ENCODE assay signal across 15 cellular contexts in the genomic region with DNA sequence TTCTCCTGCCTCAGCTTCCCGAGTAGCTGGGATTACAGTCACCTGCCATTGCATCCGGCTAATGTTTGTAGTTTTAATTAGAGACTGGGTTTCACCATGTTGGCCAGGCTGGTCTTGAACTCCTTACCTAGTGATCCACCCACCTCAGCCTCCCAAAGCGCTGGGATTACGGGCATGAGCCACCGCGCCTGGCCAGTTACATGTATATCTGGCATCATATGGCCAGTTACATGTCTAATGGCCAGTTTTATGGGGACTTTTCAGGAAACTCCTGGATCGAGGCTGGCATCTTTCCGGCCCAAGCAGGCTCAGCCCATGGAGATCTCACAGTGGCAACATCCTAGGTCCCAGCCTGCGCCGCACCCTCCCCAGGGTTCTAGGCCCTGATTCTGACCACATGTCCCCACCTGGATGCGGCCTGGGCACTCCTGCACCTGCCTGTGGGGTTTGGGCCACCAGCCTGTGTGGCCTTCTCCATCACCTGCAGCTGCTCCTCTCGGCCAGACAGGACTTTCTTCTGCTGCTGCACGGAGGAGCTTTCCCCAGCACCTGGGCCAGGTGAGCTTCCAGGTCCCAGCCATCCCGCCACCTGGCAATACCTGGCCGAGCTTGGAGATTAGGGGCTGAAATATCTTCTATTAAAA. TPM values are rescaled to one million over a fixed set of nuclear protein-coding genes. Genes with fewer than 3 reads are reported as not detected.
DNase-seq lines count a peak whose midpoint lies in the region; ATAC-seq and TF ChIP-seq lines count a peak whose summit lies in the region.
"Had no signal": no experiment of that assay in that cellular context is flagged by ENCODE, and none has a peak within 500 bp of the region (broad histone marks: within the 10 kb centered on the region; RNA-seq: fewer than 3 reads in every experiment).

No MANE protein-coding gene starts in this region.

- peak overlapping the region; percentile 93 for H3K4me2 ChIP-seq in hepatocyte

- H3K9me3 ChIP-seq in right atrium auricular region (no peaks in the 10 kb centered on the region), T-helper 17 cell (ENCODE audit: control insufficient read depth, low read length, poor library complexity, severe bottlenecking) (no peaks in the 10 kb centered on the region), hepatocyte (ENCODE audit: low read depth) (no peaks in the 10 kb centered on the region)
- H3K9me3 ChIP-seq: gastroesophageal sphincter, MG63, prostate gland had no signal

- H3K36me3 ChIP-seq in right atrium auricular region (peaks cover 4% of the 10 kb centered on the region), hepatocyte (replicated peaks; ENCODE audit: insufficient read depth, low read depth) (no peaks in the 10 kb centered on the region)
- H3K36me3 ChIP-seq: prostate gland had no signal

- peaks cover 2% of the 10 kb centered on the region for H3K4me1 Mint-ChIP-seq in T-helper 17 cell

- ATAC-seq in Right ventricle myocardium inferior = no peak
- ATAC-seq in T-helper 17 cell = no peak
- ATAC-seq in HG02678 (IDR thresholded peaks at IDR 0.05; ENCODE audit: unreplicated experiment) = no peak
- no peak for ATAC-seq in GM21825 (IDR thresholded peaks at IDR 0.05; ENCODE audit: unreplicated experiment)
- ATAC-seq in GM21529 (IDR thresholded peaks at IDR 0.05; ENCODE audit: unreplicated experiment) = no peak

- no peaks in the 10 kb centered on the region for H4K20me1 ChIP-seq in hepatocyte (ENCODE audit: insufficient read depth, poor library complexity, severe bottlenecking)

- peaks cover 13% of the 10 kb centered on the region for H3K79me2 ChIP-seq in hepatocyte

- H3K4me1 ChIP-seq in right atrium auricular region = peaks cover 0 to 13% of the 10 kb centered on the region in 2 donors
- H3K4me1 ChIP-seq in hepatocyte (ENCODE audit: insufficient read depth) = peaks cover 11% of the 10 kb centered on the region
- H3K4me1 ChIP-seq: prostate gland had no signal

- no peaks in the 10 kb centered on the region for H3K9me2 ChIP-seq in hepatocyte (replicated peaks; ENCODE audit: insufficient read depth)

- DNase-seq in Right ventricle myocardium inferior (ENCODE audit: missing footprints) (peak; percentile 54), right atrium auricular region (ENCODE audit: low spot score) (no peak), T-helper 17 cell (no peak), hepatocyte (ENCODE audit: low spot score) (no peak), NCI-H510A treated with DMSO at 0.1 percent for 48 hours (lab: John Stamatoyannopoulos, UW) (no peak)
- DNase-seq: activated effector memory CD4-positive, alpha-beta T cell treated with anti-CD3 and anti-CD28 coated beads, Interleukin-2, amount 50 U/mL, for 16 hours; caudate nucleus; MG63; midbrain had no signal

- TF ChIP-seq CTCF in right atrium auricular region (IDR thresholded peaks at IDR 0.05) (no peak), hepatocyte (IDR thresholded peaks at IDR 0.05; ENCODE audit: poor library complexity) (no peak)

- peak overlapping the region; percentile 56 for H3K27ac Mint-ChIP-seq in T-helper 17 cell

- no peaks in the 10 kb centered on the region for H3K27me3 Mint-ChIP-seq in T-helper 17 cell

- H3K4me3 Mint-ChIP-seq in T-helper 17 cell = peak overlapping the region; percentile 83

- no peak overlapping the region for H2AFZ ChIP-seq in hepatocyte

- H3K4me3 ChIP-seq in right atrium auricular region (no peak overlapping the region), hepatocyte (no peak overlapping the region)

- no peak overlapping the region for H3K27ac ChIP-seq in right atrium auricular region
- no peak overlapping the region for H3K27ac ChIP-seq in hepatocyte
- H3K27ac ChIP-seq: gastroesophageal sphincter had no signal

- no peaks in the 10 kb centered on the region for H3K36me3 Mint-ChIP-seq in T-helper 17 cell (ENCODE audit: low read depth)

- intact Hi-C loops in Right ventricle myocardium inferior (cut with DNase I) = loop anchor here (2.0 kb wide), 1 partner anchor 27 kb away; a partner anchor contains a TSS

- 93% methylated on average over 15 of the region's 15 CpGs for WGBS in hepatocyte (ENCODE audit: low lambda C conversion rate, missing lambda C conversion rate)

- no peaks in the 10 kb centered on the region for H3K27me3 ChIP-seq in right atrium auricular region
- H3K27me3 ChIP-seq in hepatocyte = no peaks in the 10 kb centered on the region
- H3K27me3 ChIP-seq: MG63 had no signal

RNA-seq across cellular contexts. Expression of a gene that starts 1.3 kb away (rescaled TPM):
- total RNA-seq in Right ventricle myocardium inferior = 32.2 TPM
- 10 to 100 TPM; 23.3 to 25.5 TPM for total RNA-seq in right atrium auricular region
- total RNA-seq in T-helper 17 cell = 10 to 100 TPM; 33.7 to 33.8 TPM
- 28.5 and 39.0 TPM in 2 replicates for total RNA-seq in hepatocyte
- 42.8 and 61.8 TPM in 2 replicates for polyA plus RNA-seq in hepatocyte

RNA-seq across cellular contexts. Expression of a gene that starts 15.2 kb away (rescaled TPM):
- 18.7 TPM for total RNA-seq in Right ventricle myocardium inferior
- total RNA-seq in right atrium auricular region = 1 to 10 TPM; 9.6 to 9.7 TPM
- total RNA-seq in T-helper 17 cell = 10 to 100 TPM in 1 of 2 donors, 1 to 10 TPM in 1; 9.8 to 12.5 TPM
- total RNA-seq in hepatocyte = 14.5 and 15.5 TPM in 2 replicates
- 31.5 and 32.3 TPM in 2 replicates for polyA plus RNA-seq in hepatocyte

RNA-seq across cellular contexts. Expression of a gene that starts 15.9 kb away (rescaled TPM):
- total RNA-seq in Right ventricle myocardium inferior (0.49 TPM), right atrium auricular region (under 1 TPM; 0.43 to 0.56 TPM), T-helper 17 cell (1 to 10 TPM; 3.4 to 3.7 TPM), hepatocyte (2.2 and 3.4 TPM in 2 replicates)
- polyA plus RNA-seq in hepatocyte = 5.8 and 6.8 TPM in 2 replicates

RNA-seq across cellular contexts. Expression of a gene that starts 18.4 kb away (rescaled TPM):
- total RNA-seq in Right ventricle myocardium inferior (1.9 TPM), right atrium auricular region (10 to 100 TPM; 44.8 to 94.6 TPM), T-helper 17 cell (not detected), hepatocyte (2.4 and 2.5 TPM in 2 replicates)
- polyA plus RNA-seq in hepatocyte = 5.6 and 8.0 TPM in 2 replicates
- total RNA-seq: endothelial cell of umbilical vein had no signal
- polyA plus RNA-seq: endothelial cell of umbilical vein had no signal

RNA-seq across cellular contexts. Expression of a gene that starts 21.2 kb away (rescaled TPM):
- total RNA-seq in Right ventricle myocardium inferior (29.1 TPM), right atrium auricular region (10 to 100 TPM; 36.5 to 37.5 TPM), T-helper 17 cell (10 to 100 TPM; 10.3 to 11.8 TPM), hepatocyte (32.0 and 38.8 TPM in 2 replicates)
- 81.0 and 81.8 TPM in 2 replicates for polyA plus RNA-seq in hepatocyte
